ENCODE assay signal across 17 cellular contexts in genomic region chr1:226603976-226604845, GRCh38. TPM values are rescaled to one million over a fixed set of nuclear protein-coding genes. Genes with fewer than 3 reads are reported as not detected.
DNase-seq lines count a peak whose midpoint lies in the region; ATAC-seq and TF ChIP-seq lines count a peak whose summit lies in the region.
"Had no signal": no experiment of that assay in that cellular context is flagged by ENCODE, and none has a peak within 500 bp of the region (broad histone marks: within the 10 kb centered on the region; RNA-seq: fewer than 3 reads in every experiment).

No MANE protein-coding gene starts in this region.

- no peaks in the 10 kb centered on the region for H3K36me3 Mint-ChIP-seq in endothelial cell (ENCODE audit: low read depth, unreplicated experiment)
- H3K36me3 Mint-ChIP-seq: stimulated activated effector memory CD8-positive, alpha-beta T cell treated with anti-CD3 and anti-CD28 coated beads, Interleukin-12 subunit alpha, Interleukin-12 subunit beta, amount 100 ng/mL, for 72 hours had no signal

- peaks cover 2% of the 10 kb centered on the region for H3K4me1 Mint-ChIP-seq in endothelial cell (ENCODE audit: unreplicated experiment)

- H3K36me3 ChIP-seq in BLaER1 treated with 17β-estradiol and CSF1 and Interleukin-3, amounts not matched to agents 10 nM and 100 nM = no peaks in the 10 kb centered on the region
- no peaks in the 10 kb centered on the region for H3K36me3 ChIP-seq in NT2/D1 (ENCODE audit: insufficient read depth, insufficient read length, low read length)
- H3K36me3 ChIP-seq in gastroesophageal sphincter = no peaks in the 10 kb centered on the region
- H3K36me3 ChIP-seq: adrenal gland, prostate gland had no signal

- peaks cover 8% of the 10 kb centered on the region for H3K27me3 Mint-ChIP-seq in endothelial cell (ENCODE audit: unreplicated experiment)

- no peaks in the 10 kb centered on the region for H3K9me3 Mint-ChIP-seq in endothelial cell (ENCODE audit: unreplicated experiment)
- H3K9me3 Mint-ChIP-seq: stimulated activated effector memory CD8-positive, alpha-beta T cell treated with anti-CD3 and anti-CD28 coated beads, Interleukin-12 subunit alpha, Interleukin-12 subunit beta, amount 100 ng/mL, for 72 hours had no signal

- peak; percentile 88 for DNase-seq in NT2/D1 (ENCODE audit: low read depth, low spot score)
- peak; percentile 54 for DNase-seq in putamen (ENCODE audit: low spot score)
- no peak for DNase-seq in endothelial cell (ENCODE audit: low spot score)
- no peak for DNase-seq in dermis blood vessel endothelial cell
- no peak for DNase-seq in NCI-H345 (lab: John Stamatoyannopoulos, UW)
- DNase-seq: activated CD4-positive, CD25-positive, alpha-beta regulatory T cell; DMS79; GOT3; NCI-H2171; stimulated activated CD4-positive, alpha-beta T cell treated with anti-CD3 and anti-CD28 coated beads, Interleukin-4, amount 100 ng/mL, for 1 hour had no signal

- no peaks in the 10 kb centered on the region for H4K20me1 ChIP-seq in BLaER1 treated with 17β-estradiol and CSF1 and Interleukin-3, amounts not matched to agents 10 nM and 100 nM

- WGBS in gastroesophageal sphincter (ENCODE audit: low coverage in 1 of 2), 2 donors = 43 to 69% methylated on average over 1 to 3 of the region's 22 CpGs

- no peak overlapping the region for H3K4me3 ChIP-seq in BLaER1 treated with 17β-estradiol and CSF1 and Interleukin-3, amounts not matched to agents 10 nM and 100 nM
- H3K4me3 ChIP-seq in NT2/D1 (ENCODE audit: insufficient read length, low read depth) = no peak overlapping the region
- H3K4me3 ChIP-seq in gastroesophageal sphincter = no peak overlapping the region
- H3K4me3 ChIP-seq: adrenal gland, GM12878, prostate gland had no signal

- TF ChIP-seq CTCF in gastroesophageal sphincter (IDR thresholded peaks at IDR 0.05) (no peak), endothelial cell (IDR thresholded peaks at IDR 0.05; ENCODE audit: unreplicated experiment) (no peak)

- TF ChIP-seq POLR2A in gastroesophageal sphincter (IDR thresholded peaks at IDR 0.05) = no peak

- TF ChIP-seq EP300 in gastroesophageal sphincter (IDR thresholded peaks at IDR 0.05) = no peak

- H3K27ac Mint-ChIP-seq in endothelial cell (ENCODE audit: unreplicated experiment) = no peak overlapping the region
- H3K27ac Mint-ChIP-seq: stimulated activated effector memory CD8-positive, alpha-beta T cell treated with anti-CD3 and anti-CD28 coated beads, Interleukin-12 subunit alpha, Interleukin-12 subunit beta, amount 100 ng/mL, for 72 hours had no signal

- no peaks in the 10 kb centered on the region; a peak in 1 of 22 replicates for H3K9me3 ChIP-seq in BLaER1 treated with 17β-estradiol and CSF1 and Interleukin-3, amounts not matched to agents 10 nM and 100 nM (replicated peaks in 1 of 11)
- H3K9me3 ChIP-seq in NT2/D1 (ENCODE audit: insufficient read depth, low read length) (no peaks in the 10 kb centered on the region), gastroesophageal sphincter (no peaks in the 10 kb centered on the region)
- H3K9me3 ChIP-seq: adrenal gland, prostate gland had no signal

- no peak overlapping the region for H3K4me3 Mint-ChIP-seq in endothelial cell (ENCODE audit: unreplicated experiment)
- H3K4me3 Mint-ChIP-seq: stimulated activated effector memory CD8-positive, alpha-beta T cell treated with anti-CD3 and anti-CD28 coated beads, Interleukin-12 subunit alpha, Interleukin-12 subunit beta, amount 100 ng/mL, for 72 hours had no signal

- H3K9ac ChIP-seq in BLaER1 treated with 17β-estradiol and CSF1 and Interleukin-3, amounts not matched to agents 10 nM and 100 nM = no peak overlapping the region
- H3K9ac ChIP-seq in NT2/D1 (ENCODE audit: insufficient read length, low read depth) = peak overlapping the region; percentile 0

- ATAC-seq in gastroesophageal sphincter (no peak), HG02973 (IDR thresholded peaks at IDR 0.05; ENCODE audit: unreplicated experiment) (no peak)
- ATAC-seq: stimulated activated effector memory CD8-positive, alpha-beta T cell treated with anti-CD3 and anti-CD28 coated beads, Interleukin-12 subunit alpha, Interleukin-12 subunit beta, amount 100 ng/mL, for 72 hours had no signal

- H3K27ac ChIP-seq in BLaER1 treated with 17β-estradiol and CSF1 and Interleukin-3, amounts not matched to agents 10 nM and 100 nM = no peak overlapping the region
- H3K27ac ChIP-seq in gastroesophageal sphincter = peak overlapping the region in 3 of 4 donors; percentile 78 to 80 (median 78)

- H3K4me1 ChIP-seq in BLaER1 treated with 17β-estradiol and CSF1 and Interleukin-3, amounts not matched to agents 10 nM and 100 nM = peaks cover 1 to 55% (median 39%) of the 10 kb centered on the region in 10 experiments; a peak in 18 of 20 replicates
- peaks cover 62% of the 10 kb centered on the region for H3K4me1 ChIP-seq in NT2/D1 (ENCODE audit: insufficient read depth, insufficient read length)
- H3K4me1 ChIP-seq in gastroesophageal sphincter = peaks cover 0 to 60% (median 27%) of the 10 kb centered on the region in 3 donors
- H3K4me1 ChIP-seq: adrenal gland had no signal

- peak overlapping the region in 8 of 11 experiments; percentile 33 to 75 (median 54); a peak in 14 of 22 replicates for H3K4me2 ChIP-seq in BLaER1 treated with 17β-estradiol and CSF1 and Interleukin-3, amounts not matched to agents 10 nM and 100 nM

- H3K27me3 ChIP-seq in BLaER1 treated with 17β-estradiol and CSF1 and Interleukin-3, amounts not matched to agents 10 nM and 100 nM = no peaks in the 10 kb centered on the region
- no peaks in the 10 kb centered on the region for H3K27me3 ChIP-seq in NT2/D1 (ENCODE audit: insufficient read depth, insufficient read length)
- no peaks in the 10 kb centered on the region for H3K27me3 ChIP-seq in gastroesophageal sphincter
- H3K27me3 ChIP-seq: adrenal gland had no signal

RNA-seq across cellular contexts. Expression of gene STUM, which starts 55.6 kb away (rescaled TPM):
- total RNA-seq in gastroesophageal sphincter = 1 to 10 TPM; 2.8 to 9.1 (median 4.5) TPM
- 0.08 TPM for total RNA-seq in endothelial cell (ENCODE audit: unreplicated experiment)
- 0.19 and 0.34 TPM in 2 replicates for total RNA-seq in dermis blood vessel endothelial cell

Comparison
In these comparisons a context has a peak if more than half of its experiments do, and no peak if none do; other contexts are left out.
1. H3K27ac ChIP-seq: peak in gastroesophageal sphincter (3 of 4); none in BLaER1 treated with 17β-estradiol and CSF1 and Interleukin-3, amounts not matched to agents 10 nM and 100 nM (0 of 11).
2. DNase-seq: peak in NT2/D1 (single experiment) and putamen (single experiment); none in endothelial cell (single experiment), dermis blood vessel endothelial cell (single experiment) and NCI-H345 (single experiment).